In genomic region chr2:159188449-159188848, GRCh38 we compare ENCODE assay signal across 19 cellular contexts.
A peak's percentile ranks its signal among the peaks of the same experiment; 100 is the strongest.
DNase-seq lines count a peak whose midpoint lies in the region; ATAC-seq and TF ChIP-seq lines count a peak whose summit lies in the region.
"Had no signal": no experiment of that assay in that cellular context is flagged by ENCODE, and none has a peak within 500 bp of the region (broad histone marks: within the 10 kb centered on the region; RNA-seq: fewer than 3 reads in every experiment).

No MANE protein-coding gene starts in this region.

- H3K4me1 ChIP-seq in right atrium auricular region (peaks cover 0 to 17% of the 10 kb centered on the region in 2 donors), neuronal stem cell (ENCODE audit: control insufficient read depth in 2 of 2, insufficient read depth in 1 of 2, low read depth in 1 of 2, low read length in 2 of 2) (no peaks in the 10 kb centered on the region)

- no peak overlapping the region for H2BK5ac ChIP-seq in neuronal stem cell (ENCODE audit: low read length)

- H3K27me3 ChIP-seq in right atrium auricular region = no peaks in the 10 kb centered on the region
- no peaks in the 10 kb centered on the region for H3K27me3 ChIP-seq in neuronal stem cell (ENCODE audit: control insufficient read depth in 3 of 3, insufficient read depth in 3 of 3, low read depth in 1 of 3, low read length in 3 of 3)

- H4K8ac ChIP-seq in neuronal stem cell (ENCODE audit: low read depth, low read length) = no peak overlapping the region

- H2AK5ac ChIP-seq in neuronal stem cell (ENCODE audit: low read depth, low read length) = no peak overlapping the region

- H3K9ac ChIP-seq in neuronal stem cell (ENCODE audit: low read depth, low read length, poor library complexity) = no peak overlapping the region
- H3K9ac ChIP-seq: GM23248, KMS-11 had no signal

- DNase-seq in Right ventricle myocardium inferior (ENCODE audit: missing footprints) = peak; percentile 59
- no peak for DNase-seq in cardiac septum (ENCODE audit: low spot score)
- no peak for DNase-seq in right atrium auricular region (ENCODE audit: low spot score)
- no peak for DNase-seq in neuronal stem cell (ENCODE audit: low spot score)
- no peak for DNase-seq in activated CD4-positive, alpha-beta T cell treated with anti-CD3 and anti-CD28 coated beads, Interleukin-2, amount 10 ng/mL, durations not matched to agents 24 days and 14 days
- DNase-seq: Calu3; CD4-positive, alpha-beta memory T cell; GM23248; NCI-H1436; NCI-H2081 treated with DMSO at 0.1 percent for 48 hours; NCI-H510A; NCI-H82; PC-3 had no signal

- H3K4me3 ChIP-seq in right atrium auricular region = no peak overlapping the region
- no peak overlapping the region for H3K4me3 ChIP-seq in neuronal stem cell (ENCODE audit: low read length in 2 of 2)
- H3K4me3 ChIP-seq: GM23248 had no signal

- H3K9me3 Mint-ChIP-seq in activated CD4-positive, alpha-beta T cell treated with anti-CD3 and anti-CD28 coated beads, Interleukin-2, amount 10 ng/mL, durations not matched to agents 24 days and 14 days = no peaks in the 10 kb centered on the region

- peak overlapping the region; percentile 42 for H3K18ac ChIP-seq in neuronal stem cell (ENCODE audit: low read length)

- peaks cover 26% of the 10 kb centered on the region for H3K36me3 ChIP-seq in right atrium auricular region
- peaks cover 0 to 66% of the 10 kb centered on the region in 2 donors for H3K36me3 ChIP-seq in neuronal stem cell (replicated peaks in 1 of 2; ENCODE audit: control insufficient read depth in 2 of 2, insufficient read depth in 2 of 2, low read length in 2 of 2)

- ATAC-seq in Right ventricle myocardium inferior (peak; percentile 13), GM18520 (IDR thresholded peaks at IDR 0.05; ENCODE audit: unreplicated experiment) (no peak), GM19328 (IDR thresholded peaks at IDR 0.05; ENCODE audit: unreplicated experiment) (no peak), HG03520 (IDR thresholded peaks at IDR 0.05; ENCODE audit: unreplicated experiment) (no peak)
- ATAC-seq: PC-3 had no signal

- H3K14ac ChIP-seq in neuronal stem cell (ENCODE audit: low read length) = no peak overlapping the region

- peak overlapping the region; percentile 5 to 19 for H3K27ac ChIP-seq in right atrium auricular region
- no peak overlapping the region for H3K27ac ChIP-seq in neuronal stem cell (replicated peaks; ENCODE audit: low read length)
- H3K27ac ChIP-seq: 22Rv1, GM23248, KMS-11 had no signal

- no peaks in the 10 kb centered on the region for H3K27me3 Mint-ChIP-seq in activated CD4-positive, alpha-beta T cell treated with anti-CD3 and anti-CD28 coated beads, Interleukin-2, amount 10 ng/mL, durations not matched to agents 24 days and 14 days
- H3K27me3 Mint-ChIP-seq: CD4-positive, alpha-beta memory T cell had no signal

- no peak overlapping the region for H3K23ac ChIP-seq in neuronal stem cell (ENCODE audit: low read depth, low read length, poor library complexity)

- H3K4me1 Mint-ChIP-seq in activated CD4-positive, alpha-beta T cell treated with anti-CD3 and anti-CD28 coated beads, Interleukin-2, amount 10 ng/mL, durations not matched to agents 24 days and 14 days = peaks cover 4% of the 10 kb centered on the region

- H3K36me3 Mint-ChIP-seq in activated CD4-positive, alpha-beta T cell treated with anti-CD3 and anti-CD28 coated beads, Interleukin-2, amount 10 ng/mL, durations not matched to agents 24 days and 14 days (ENCODE audit: low read depth) = no peaks in the 10 kb centered on the region
- H3K36me3 Mint-ChIP-seq: CD4-positive, alpha-beta memory T cell had no signal

- H2AFZ ChIP-seq in neuronal stem cell (ENCODE audit: low read length) = no peak overlapping the region
- H2AFZ ChIP-seq: GM23248 had no signal

- H2BK12ac ChIP-seq in neuronal stem cell (ENCODE audit: low read length) = no peak overlapping the region

- H3K4ac ChIP-seq in neuronal stem cell (ENCODE audit: low read length) = no peak overlapping the region

- H2BK15ac ChIP-seq in neuronal stem cell (ENCODE audit: low read length) = no peak overlapping the region

- no peak for TF ChIP-seq CTCF in right atrium auricular region (IDR thresholded peaks at IDR 0.05)

- H2BK120ac ChIP-seq in neuronal stem cell (ENCODE audit: low read depth, low read length) = no peak overlapping the region

- no peak overlapping the region for H3K4me3 Mint-ChIP-seq in activated CD4-positive, alpha-beta T cell treated with anti-CD3 and anti-CD28 coated beads, Interleukin-2, amount 10 ng/mL, durations not matched to agents 24 days and 14 days
- H3K4me3 Mint-ChIP-seq: B cell; CD4-positive, alpha-beta memory T cell had no signal

- no peaks in the 10 kb centered on the region for H3K79me1 ChIP-seq in neuronal stem cell (ENCODE audit: low read depth, low read length)

- no peak overlapping the region for H4K91ac ChIP-seq in neuronal stem cell (ENCODE audit: low read depth, low read length, poor library complexity)

- no CpG with 5 or more reads among the region's 4 CpGs for WGBS in neuronal stem cell (ENCODE audit: extremely low coverage in 2 of 2, insufficient read length in 2 of 2, insufficient replicate concordance in 1 of 2), 2 donors

- H3K9me3 ChIP-seq in right atrium auricular region (no peaks in the 10 kb centered on the region), neuronal stem cell (replicated peaks in 1 of 2; ENCODE audit: control insufficient read depth in 2 of 2, insufficient read depth in 1 of 2, low read depth in 1 of 2, low read length in 2 of 2) (peaks cover 0 to 1% of the 10 kb centered on the region in 2 donors)

- H3K27ac Mint-ChIP-seq in activated CD4-positive, alpha-beta T cell treated with anti-CD3 and anti-CD28 coated beads, Interleukin-2, amount 10 ng/mL, durations not matched to agents 24 days and 14 days = no peak overlapping the region
- H3K27ac Mint-ChIP-seq: B cell; CD4-positive, alpha-beta memory T cell had no signal

- intact Hi-C loops in Right ventricle myocardium inferior (cut with DNase I) = loop anchor here (5.0 kb wide), 1 partner anchor 286 kb away; no protein-coding TSS in a partner anchor
- intact Hi-C loops in cardiac septum (cut with DNase I) = loop anchor here (2.0 kb wide), 1 partner anchor 36 kb away; no protein-coding TSS in a partner anchor
- intact Hi-C loops in activated CD4-positive, alpha-beta T cell treated with anti-CD3 and anti-CD28 coated beads, Interleukin-2, amount 10 ng/mL, durations not matched to agents 24 days and 14 days (cut with micrococcal nuclease) = no loop called here

- no peak overlapping the region for H3K4me2 ChIP-seq in neuronal stem cell (ENCODE audit: insufficient read depth, low read length, poor library complexity, severe bottlenecking)
- H3K4me2 ChIP-seq: KMS-11 had no signal
